ENCODE assay signal across 1 cellular context in the genomic region with DNA sequence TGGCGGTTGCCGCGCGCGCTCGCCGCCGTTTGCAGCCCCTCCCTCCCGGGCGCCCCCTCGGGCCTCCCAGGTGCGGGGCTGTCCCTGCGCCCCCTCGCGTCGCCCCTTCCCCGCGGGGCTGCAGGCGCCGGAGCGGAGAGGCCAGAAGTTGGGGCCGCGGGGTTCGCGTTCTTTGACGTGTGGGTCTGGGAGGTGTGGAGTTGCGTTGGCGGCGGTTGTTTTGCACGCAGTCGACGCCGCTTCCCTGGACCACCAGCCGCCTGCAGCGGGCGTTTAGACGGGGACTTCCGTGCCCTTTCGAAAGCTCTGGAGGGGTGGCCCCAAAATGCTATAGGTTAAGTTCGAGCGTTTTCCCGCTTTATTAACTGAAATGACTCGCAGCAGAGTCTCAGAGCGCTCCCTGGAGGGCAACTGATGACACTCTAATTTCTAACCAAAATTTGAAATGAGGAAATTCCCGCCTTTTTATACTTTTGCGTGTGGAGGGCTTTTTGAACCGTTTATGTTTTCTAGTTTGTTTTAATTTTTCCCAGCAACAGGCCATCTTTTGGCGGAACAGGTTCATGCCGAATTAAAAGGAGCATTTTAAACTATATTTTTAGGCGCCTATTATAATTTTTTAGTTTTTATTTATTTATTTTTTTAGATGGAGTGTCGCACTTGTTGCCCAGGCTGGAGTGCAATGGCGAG.
TF ChIP-seq lines count a peak whose summit lies in the region.

No MANE protein-coding gene starts in this region.

TF ChIP-seq in SK-N-SH, 30 proteins besides CTCF, POLR2A, EP300 and RAD21 (continued from another document):
- TF ChIP-seq REST (IDR thresholded peaks at IDR 0.05; ENCODE audit: low read depth, low read length) (peak; percentile 5; the same call in 1 of the 2 replicates), NRF1 (IDR thresholded peaks at IDR 0.05; ENCODE audit: low read depth, low read length) (no peak), MEF2A (IDR thresholded peaks at IDR 0.05; ENCODE audit: borderline replicate concordance, low read depth) (no peak), FOXM1 (IDR thresholded peaks at IDR 0.05; ENCODE audit: low read depth) (peak; percentile 88), RXRA (IDR thresholded peaks at IDR 0.05; ENCODE audit: borderline replicate concordance, low read depth) (0 out of 2 replicates have a peak, but pooled peaks have one; percentile 39), FOSL2 (IDR thresholded peaks at IDR 0.05; ENCODE audit: borderline replicate concordance, low read depth) (no peak), PBX3 (IDR thresholded peaks at IDR 0.05) (no peak), CHD2 (IDR thresholded peaks at IDR 0.05; ENCODE audit: low read length, partially characterized antibody) (peak; percentile 30), ELF1 (IDR thresholded peaks at IDR 0.05) (no peak), YY1 (IDR thresholded peaks at IDR 0.05; ENCODE audit: low read depth) (no peak), SMC3 (IDR thresholded peaks at IDR 0.05; ENCODE audit: low read depth, low read length) (peak; percentile 40; the same call in 1 of the 2 replicates), JUND (IDR thresholded peaks at IDR 0.05) (no peak), TCF12 (IDR thresholded peaks at IDR 0.05) (0 out of 2 replicates have a peak, but pooled peaks have one; percentile 6), EZH2phosphoT487 (IDR thresholded peaks at IDR 0.05; ENCODE audit: borderline replicate concordance, low read depth) (no peak), TEAD4 (IDR thresholded peaks at IDR 0.05; ENCODE audit: borderline replicate concordance, insufficient read depth) (no peak), GABPA (IDR thresholded peaks at IDR 0.05; ENCODE audit: low read depth) (no peak), TAF1 (IDR thresholded peaks at IDR 0.05; ENCODE audit: borderline replicate concordance, low read depth, low read length) (peak; percentile 42), POLR2AphosphoS5 (IDR thresholded peaks at IDR 0.05; ENCODE audit: low read depth, low read length) (peak; percentile 38; the same call in 1 of the 2 replicates), USF1 (IDR thresholded peaks at IDR 0.05; ENCODE audit: borderline replicate concordance, low read depth) (no peak), SIN3A (IDR thresholded peaks at IDR 0.05; ENCODE audit: borderline replicate concordance, low read depth, low read length) (peak; percentile 78), NFIC (IDR thresholded peaks at IDR 0.05; ENCODE audit: borderline replicate concordance) (no peak; the same call in 1 of the 2 replicates)
- TF ChIP-seq, protein P1, sequence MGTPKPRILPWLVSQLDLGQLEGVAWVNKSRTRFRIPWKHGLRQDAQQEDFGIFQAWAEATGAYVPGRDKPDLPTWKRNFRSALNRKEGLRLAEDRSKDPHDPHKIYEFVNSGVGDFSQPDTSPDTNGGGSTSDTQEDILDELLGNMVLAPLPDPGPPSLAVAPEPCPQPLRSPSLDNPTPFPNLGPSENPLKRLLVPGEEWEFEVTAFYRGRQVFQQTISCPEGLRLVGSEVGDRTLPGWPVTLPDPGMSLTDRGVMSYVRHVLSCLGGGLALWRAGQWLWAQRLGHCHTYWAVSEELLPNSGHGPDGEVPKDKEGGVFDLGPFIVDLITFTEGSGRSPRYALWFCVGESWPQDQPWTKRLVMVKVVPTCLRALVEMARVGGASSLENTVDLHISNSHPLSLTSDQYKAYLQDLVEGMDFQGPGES (IDR thresholded peaks at IDR 0.05; ENCODE audit: low read depth, low read length): no peak
- TF ChIP-seq, protein P2, sequence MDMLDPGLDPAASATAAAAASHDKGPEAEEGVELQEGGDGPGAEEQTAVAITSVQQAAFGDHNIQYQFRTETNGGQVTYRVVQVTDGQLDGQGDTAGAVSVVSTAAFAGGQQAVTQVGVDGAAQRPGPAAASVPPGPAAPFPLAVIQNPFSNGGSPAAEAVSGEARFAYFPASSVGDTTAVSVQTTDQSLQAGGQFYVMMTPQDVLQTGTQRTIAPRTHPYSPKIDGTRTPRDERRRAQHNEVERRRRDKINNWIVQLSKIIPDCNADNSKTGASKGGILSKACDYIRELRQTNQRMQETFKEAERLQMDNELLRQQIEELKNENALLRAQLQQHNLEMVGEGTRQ (IDR thresholded peaks at IDR 0.05; ENCODE audit: borderline replicate concordance, low read depth, low read length): no peak
- TF ChIP-seq, protein P3, sequence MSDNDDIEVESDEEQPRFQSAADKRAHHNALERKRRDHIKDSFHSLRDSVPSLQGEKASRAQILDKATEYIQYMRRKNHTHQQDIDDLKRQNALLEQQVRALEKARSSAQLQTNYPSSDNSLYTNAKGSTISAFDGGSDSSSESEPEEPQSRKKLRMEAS (IDR thresholded peaks at IDR 0.05; ENCODE audit: low read depth): peak; percentile 83; the same call in 1 of the 2 replicates
- TF ChIP-seq, protein P4, sequence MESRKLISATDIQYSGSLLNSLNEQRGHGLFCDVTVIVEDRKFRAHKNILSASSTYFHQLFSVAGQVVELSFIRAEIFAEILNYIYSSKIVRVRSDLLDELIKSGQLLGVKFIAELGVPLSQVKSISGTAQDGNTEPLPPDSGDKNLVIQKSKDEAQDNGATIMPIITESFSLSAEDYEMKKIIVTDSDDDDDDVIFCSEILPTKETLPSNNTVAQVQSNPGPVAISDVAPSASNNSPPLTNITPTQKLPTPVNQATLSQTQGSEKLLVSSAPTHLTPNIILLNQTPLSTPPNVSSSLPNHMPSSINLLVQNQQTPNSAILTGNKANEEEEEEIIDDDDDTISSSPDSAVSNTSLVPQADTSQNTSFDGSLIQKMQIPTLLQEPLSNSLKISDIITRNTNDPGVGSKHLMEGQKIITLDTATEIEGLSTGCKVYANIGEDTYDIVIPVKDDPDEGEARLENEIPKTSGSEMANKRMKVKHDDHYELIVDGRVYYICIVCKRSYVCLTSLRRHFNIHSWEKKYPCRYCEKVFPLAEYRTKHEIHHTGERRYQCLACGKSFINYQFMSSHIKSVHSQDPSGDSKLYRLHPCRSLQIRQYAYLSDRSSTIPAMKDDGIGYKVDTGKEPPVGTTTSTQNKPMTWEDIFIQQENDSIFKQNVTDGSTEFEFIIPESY (IDR thresholded peaks at IDR 0.05; ENCODE audit: borderline replicate concordance, low read depth): no peak
